Comparison of ENCODE assay signal across 8 cellular contexts in genomic region chr19:18203863-18204393, GRCh38. TPM values are rescaled to one million over a fixed set of nuclear protein-coding genes. Genes with fewer than 3 reads are reported as not detected.
DNase-seq lines count a peak whose midpoint lies in the region; ATAC-seq and TF ChIP-seq lines count a peak whose summit lies in the region.

Gene RAB3A (minus strand): TSS chr19:18204042. CDS start chr19:18202740, 1,302 bp downstream.

- H3K4me1 ChIP-seq in colonic mucosa: peaks cover 5% of the 10 kb centered on the region

- H3K9me3 ChIP-seq in colonic mucosa: no peaks in the 10 kb centered on the region

- POLR2A ChIA-PET in BJ (lab: Charles Lee): interaction anchor here (1.0 kb wide), 1 partner anchor 78 kb away, joined by 4 read pairs; the partner anchor contains the start of gene JUND

- H3K4me3 ChIP-seq in BJ (ENCODE audit: low read depth, low read length): peak within 1 kb of the TSS; percentile 64
- peak within 1 kb of the TSS; percentile 55 for H3K4me3 ChIP-seq in colonic mucosa

- peaks cover 5% of the 10 kb centered on the region for H3K36me3 ChIP-seq in BJ (ENCODE audit: control insufficient read depth, insufficient read depth, low read length)
- H3K36me3 ChIP-seq in colonic mucosa: no peaks in the 10 kb centered on the region

- CTCF ChIA-PET in BJ (lab: Yijun Ruan, JAX): interaction anchor here (1.0 to 12.0 kb wide), 6 partner anchors 41 to 223 kb away, joined by 3 to 109 read pairs (median 4); partner anchors contain the start of gene LSM4

- TF ChIP-seq CTCF in BJ (IDR thresholded peaks at IDR 0.05; ENCODE audit: insufficient read depth, low read depth, low read length) (no peak), colonic mucosa (IDR thresholded peaks at IDR 0.05) (no peak)

- DNase-seq in BJ (ENCODE audit: low read depth) (peak; percentile 100), NCI-H526 (lab: John Stamatoyannopoulos, UW) (peak; percentile 97 to 99), colonic mucosa (peak; percentile 100), kidney tubule cell (ENCODE audit: low spot score) (peak; percentile 100)
- DNase-seq in activated CD4-positive, alpha-beta T cell treated with anti-CD3 and anti-CD28 coated beads, Interleukin-2, amount 10 ng/mL, durations not matched to agents 24 days and 14 days: peak; percentile 100
- DNase-seq in stimulated activated CD4-positive, alpha-beta T cell treated with anti-CD3 and anti-CD28 coated beads, Interleukin-1b, Interleukin-23, amount 100 ng/mL, for 1 hour (ENCODE audit: low read depth in 2 of 2): peak; percentile 94 to 98

- peak within 1 kb of the TSS; percentile 85 to 86 for H3K9ac ChIP-seq in colonic mucosa (ENCODE audit: low read depth in 2 of 2, low read length in 2 of 2)

- peaks cover 10% of the 10 kb centered on the region for H3K36me3 Mint-ChIP-seq in activated CD4-positive, alpha-beta T cell treated with anti-CD3 and anti-CD28 coated beads, Interleukin-2, amount 10 ng/mL, durations not matched to agents 24 days and 14 days (ENCODE audit: low read depth)

- H3K27ac ChIP-seq in colonic mucosa: peak within 1 kb of the TSS; percentile 92

- peaks cover 21% of the 10 kb centered on the region for H3K4me1 Mint-ChIP-seq in activated CD4-positive, alpha-beta T cell treated with anti-CD3 and anti-CD28 coated beads, Interleukin-2, amount 10 ng/mL, durations not matched to agents 24 days and 14 days

- H3K9me3 Mint-ChIP-seq in activated CD4-positive, alpha-beta T cell treated with anti-CD3 and anti-CD28 coated beads, Interleukin-2, amount 10 ng/mL, durations not matched to agents 24 days and 14 days: no peaks in the 10 kb centered on the region

- H3K27ac Mint-ChIP-seq in activated CD4-positive, alpha-beta T cell treated with anti-CD3 and anti-CD28 coated beads, Interleukin-2, amount 10 ng/mL, durations not matched to agents 24 days and 14 days: peak within 1 kb of the TSS; percentile 95

- H3K4me3 Mint-ChIP-seq in activated CD4-positive, alpha-beta T cell treated with anti-CD3 and anti-CD28 coated beads, Interleukin-2, amount 10 ng/mL, durations not matched to agents 24 days and 14 days: peak within 1 kb of the TSS; percentile 97

- peak; percentile 92 for ATAC-seq in GM19324 (IDR thresholded peaks at IDR 0.05; ENCODE audit: low FRiP score, unreplicated experiment)
- peak; percentile 89 for ATAC-seq in HG03460 (IDR thresholded peaks at IDR 0.05; ENCODE audit: unreplicated experiment)

- intact Hi-C loops in activated CD4-positive, alpha-beta T cell treated with anti-CD3 and anti-CD28 coated beads, Interleukin-2, amount 10 ng/mL, durations not matched to agents 24 days and 14 days (cut with micrococcal nuclease): loop anchor here (1.0 to 5.0 kb wide), 6 partner anchors 12 to 213 kb away; partner anchors contain the start of genes LSM4, PGPEP1 and SSBP4
- intact Hi-C loops in colonic mucosa (cut with DNase I): loop anchor here (10.0 kb wide), 1 partner anchor 211 kb away; the partner anchor contains the start of gene SSBP4

- H3K27me3 Mint-ChIP-seq in activated CD4-positive, alpha-beta T cell treated with anti-CD3 and anti-CD28 coated beads, Interleukin-2, amount 10 ng/mL, durations not matched to agents 24 days and 14 days: peaks cover 3% of the 10 kb centered on the region

- no peaks in the 10 kb centered on the region for H3K27me3 ChIP-seq in BJ (ENCODE audit: control insufficient read depth, insufficient read depth, low read length)
- H3K27me3 ChIP-seq in colonic mucosa: no peaks in the 10 kb centered on the region

RNA-seq across cellular contexts. Expression of gene RAB3A, which starts in this region (rescaled TPM):
- 1.4 and 2.0 TPM in 2 replicates for polyA plus RNA-seq in BJ (2011; rRNA removed)
- polyA minus RNA-seq in BJ (2011; rRNA and poly(A)+ RNA removed): 4.4 and 7.0 TPM in 2 replicates
- 9.6 and 10.3 TPM in 2 replicates for total RNA-seq in activated CD4-positive, alpha-beta T cell treated with anti-CD3 and anti-CD28 coated beads, Interleukin-2, amount 10 ng/mL, durations not matched to agents 24 days and 14 days
- total RNA-seq in colonic mucosa: 1 to 10 TPM; 3.5 to 4.2 TPM

Comparison
In these comparisons a context has a peak if more than half of its experiments do, and no peak if none do; other contexts are left out.
1. Peak in every context shown above with its lines: DNase-seq, ATAC-seq, H3K4me3 ChIP-seq and H3K27ac ChIP-seq.